Comparison of ENCODE assay signal across 22 cellular contexts in genomic region chr17:79984877-79985276, GRCh38. TPM values are rescaled to one million over a fixed set of nuclear protein-coding genes. Genes with fewer than 3 reads are reported as not detected.
DNase-seq lines count a peak whose midpoint lies in the region; ATAC-seq and TF ChIP-seq lines count a peak whose summit lies in the region.
"Had no signal": no experiment of that assay in that cellular context is flagged by ENCODE, and none has a peak within 500 bp of the region (broad histone marks: within the 10 kb centered on the region; RNA-seq: fewer than 3 reads in every experiment).

No MANE protein-coding gene starts in this region.

- H3K9me3 Mint-ChIP-seq in activated T-cell treated with anti-CD3 and anti-CD28 coated beads, Interleukin-2, amount 50 U/mL, for 24 hours = no peaks in the 10 kb centered on the region
- H3K9me3 Mint-ChIP-seq in activated T-cell treated with anti-CD3 and anti-CD28 coated beads, Interleukin-2, amount 50 U/mL, for 72 hours = no peaks in the 10 kb centered on the region

- H3K27me3 ChIP-seq in RWPE2 (ENCODE audit: insufficient read depth, poor library complexity, severe bottlenecking) (no peaks in the 10 kb centered on the region), lower lobe of right lung (ENCODE audit: low read depth) (no peaks in the 10 kb centered on the region), spleen (replicated peaks in 1 of 7) (no peaks in the 10 kb centered on the region)
- H3K27me3 ChIP-seq: MG63 had no signal

- TF ChIP-seq POLR2A in spleen (IDR thresholded peaks at IDR 0.05) = no peak

- H3K4me1 ChIP-seq in RWPE2 (ENCODE audit: insufficient read depth, poor library complexity, severe bottlenecking) (peaks cover 14% of the 10 kb centered on the region), lower lobe of right lung (peaks cover 14% of the 10 kb centered on the region), spleen (peaks cover under 1 to 68% (median 26%) of the 10 kb centered on the region in 6 donors)

- TF ChIP-seq CTCF in RWPE2 (IDR thresholded peaks at IDR 0.05; ENCODE audit: poor library complexity, severe bottlenecking) (no peak), lower lobe of right lung (IDR thresholded peaks at IDR 0.05) (no peak), spleen (IDR thresholded peaks at IDR 0.05 in 8 of 11, conservative IDR thresholded peaks at IDR 0.05 in 3 of 11) (no peak)

- no peak overlapping the region for H3K4me3 ChIP-seq in RWPE2 (ENCODE audit: severe bottlenecking)
- no peak overlapping the region for H3K4me3 ChIP-seq in lower lobe of right lung
- H3K4me3 ChIP-seq in spleen = no peak overlapping the region
- H3K4me3 ChIP-seq: GM23248, MG63 had no signal

- H3K9me3 ChIP-seq in RWPE2 (ENCODE audit: severe bottlenecking) (no peaks in the 10 kb centered on the region), lower lobe of right lung (no peaks in the 10 kb centered on the region), spleen (no peaks in the 10 kb centered on the region)
- H3K9me3 ChIP-seq: MG63 had no signal

- H3K27ac Mint-ChIP-seq in activated T-cell treated with anti-CD3 and anti-CD28 coated beads, Interleukin-2, amount 50 U/mL, for 24 hours = no peak overlapping the region
- H3K27ac Mint-ChIP-seq in activated T-cell treated with anti-CD3 and anti-CD28 coated beads, Interleukin-2, amount 50 U/mL, for 72 hours = no peak overlapping the region

- H3K4me1 Mint-ChIP-seq in activated T-cell treated with anti-CD3 and anti-CD28 coated beads, Interleukin-2, amount 50 U/mL, for 24 hours (ENCODE audit: low read depth) = peaks cover 8% of the 10 kb centered on the region
- H3K4me1 Mint-ChIP-seq in activated T-cell treated with anti-CD3 and anti-CD28 coated beads, Interleukin-2, amount 50 U/mL, for 72 hours (ENCODE audit: low read depth) = peaks cover 6% of the 10 kb centered on the region

- no peak for ATAC-seq in activated T-cell treated with anti-CD3 and anti-CD28 coated beads, Interleukin-2, amount 50 U/mL, for 72 hours (replicated peaks in 1 of 2)
- ATAC-seq in RWPE2 (ENCODE audit: low read depth) (no peak), lower lobe of right lung (no peak), HG02840 (IDR thresholded peaks at IDR 0.05; ENCODE audit: low FRiP score, unreplicated experiment) (no peak), GM18520 (IDR thresholded peaks at IDR 0.05; ENCODE audit: unreplicated experiment) (no peak)

- no peaks in the 10 kb centered on the region for H3K36me3 Mint-ChIP-seq in activated T-cell treated with anti-CD3 and anti-CD28 coated beads, Interleukin-2, amount 50 U/mL, for 24 hours (ENCODE audit: low read depth)
- H3K36me3 Mint-ChIP-seq in activated T-cell treated with anti-CD3 and anti-CD28 coated beads, Interleukin-2, amount 50 U/mL, for 72 hours (ENCODE audit: insufficient read depth in 2 of 2) = no peaks in the 10 kb centered on the region

- intact Hi-C loops in lower lobe of right lung (cut with DNase I) (no loop called here), spleen (cut with DNase I; ENCODE audit: low total_unique reads) (loop anchor here (10.0 kb wide), 1 partner anchor 140 kb away; no protein-coding TSS in a partner anchor)

- no peak overlapping the region for H3K27ac ChIP-seq in RWPE2 (ENCODE audit: poor library complexity, severe bottlenecking)
- H3K27ac ChIP-seq in lower lobe of right lung = no peak overlapping the region
- peak overlapping the region in 3 of 8 donors; percentile 23 to 60 (median 34) for H3K27ac ChIP-seq in spleen
- H3K27ac ChIP-seq: 22Rv1, GM23248, RWPE1 had no signal

- peak; percentile 2 for DNase-seq in activated T-cell treated with anti-CD3 and anti-CD28 coated beads, Interleukin-2, amount 50 U/mL, for 24 hours
- DNase-seq in activated T-cell treated with anti-CD3 and anti-CD28 coated beads, Interleukin-2, amount 50 U/mL, for 72 hours = no peak
- peak; percentile 31 for DNase-seq in RWPE2 (ENCODE audit: low spot score)
- peak; percentile 8 for DNase-seq in lower lobe of right lung
- peak; percentile 67 for DNase-seq in spleen
- DNase-seq in H4 (ENCODE audit: low spot score) = no peak
- DNase-seq: C1 segment of cervical spinal cord; COR-L47; DMS53; GM23248; MG63; NCI-H1092 treated with DMSO at 0.1 percent for 48 hours; NCI-H1694; NCI-H2107; NCI-H345; NCI-H526 treated with DMSO at 0.1 percent for 48 hours; NK-92 treated with Interleukin-12 subunit alpha and Interleukin-12 subunit beta, amount 100 ng/mL, for 24 hours; OCI-M1 had no signal

- no peak overlapping the region for H3K4me3 Mint-ChIP-seq in activated T-cell treated with anti-CD3 and anti-CD28 coated beads, Interleukin-2, amount 50 U/mL, for 24 hours
- H3K4me3 Mint-ChIP-seq in activated T-cell treated with anti-CD3 and anti-CD28 coated beads, Interleukin-2, amount 50 U/mL, for 72 hours = no peak overlapping the region

- WGBS in spleen, 5 donors = 59 to 65% (median 62%) methylated on average over 10 of the region's 10 CpGs

- H3K36me3 ChIP-seq in RWPE2 (ENCODE audit: low read depth) = no peaks in the 10 kb centered on the region
- no peaks in the 10 kb centered on the region for H3K36me3 ChIP-seq in lower lobe of right lung
- H3K36me3 ChIP-seq in spleen = no peaks in the 10 kb centered on the region
- H3K36me3 ChIP-seq: MG63 had no signal

- H3K27me3 Mint-ChIP-seq in activated T-cell treated with anti-CD3 and anti-CD28 coated beads, Interleukin-2, amount 50 U/mL, for 24 hours = no peaks in the 10 kb centered on the region
- H3K27me3 Mint-ChIP-seq in activated T-cell treated with anti-CD3 and anti-CD28 coated beads, Interleukin-2, amount 50 U/mL, for 72 hours (ENCODE audit: low read depth) = no peaks in the 10 kb centered on the region

RNA-seq across cellular contexts. Expression of gene TBC1D16, which starts 50.8 kb away (rescaled TPM):
- 10 to 100 TPM; 15.8 to 32.8 TPM for total RNA-seq in activated T-cell treated with anti-CD3 and anti-CD28 coated beads, Interleukin-2, amount 50 U/mL, for 72 hours
- 24.7 TPM for total RNA-seq in lower lobe of right lung
- 10 to 100 TPM in 6 of 7 donors, 1 to 10 TPM in 1; 5.6 to 33.6 (median 25.5) TPM for total RNA-seq in spleen
- 1 to 10 TPM; 1.3 to 5.4 (median 3.0) TPM for polyA plus RNA-seq in spleen
- 26.3 and 26.6 TPM in 2 replicates for total RNA-seq in H4 (2014; rRNA removed; shearing (Covaris generic))

RNA-seq across cellular contexts. Expression of gene CCDC40, which starts 51.6 kb away (rescaled TPM):
- total RNA-seq in activated T-cell treated with anti-CD3 and anti-CD28 coated beads, Interleukin-2, amount 50 U/mL, for 72 hours = 1 to 10 TPM in 1 of 2 donors, under 1 TPM in 1; 0.53 to 1.3 TPM
- total RNA-seq in lower lobe of right lung = 14.1 TPM
- 1 to 10 TPM; 1.2 to 8.3 (median 3.8) TPM for total RNA-seq in spleen
- under 1 TPM; 0.30 to 0.70 (median 0.64) TPM for polyA plus RNA-seq in spleen
- total RNA-seq in H4 (2014; rRNA removed; shearing (Covaris generic)) = 2.8 and 3.8 TPM in 2 replicates

Comparison
In these comparisons a context has a peak if more than half of its experiments do, and no peak if none do; other contexts are left out.
1. DNase-seq: peak in activated T-cell treated with anti-CD3 and anti-CD28 coated beads, Interleukin-2, amount 50 U/mL, for 24 hours (single experiment), RWPE2 (single experiment), lower lobe of right lung (single experiment) and spleen (single experiment); none in activated T-cell treated with anti-CD3 and anti-CD28 coated beads, Interleukin-2, amount 50 U/mL, for 72 hours (0 of 2) and H4 (single experiment).